In genomic region chr9:124489222-124489621, GRCh38 we compare ENCODE assay signal across 2 cellular contexts.
TF ChIP-seq lines count a peak whose summit lies in the region.

No MANE protein-coding gene starts in this region.

TF ChIP-seq in IMR-90, 13 proteins besides CTCF, POLR2A, EP300 and RAD21:
- TF ChIP-seq, protein P1, sequence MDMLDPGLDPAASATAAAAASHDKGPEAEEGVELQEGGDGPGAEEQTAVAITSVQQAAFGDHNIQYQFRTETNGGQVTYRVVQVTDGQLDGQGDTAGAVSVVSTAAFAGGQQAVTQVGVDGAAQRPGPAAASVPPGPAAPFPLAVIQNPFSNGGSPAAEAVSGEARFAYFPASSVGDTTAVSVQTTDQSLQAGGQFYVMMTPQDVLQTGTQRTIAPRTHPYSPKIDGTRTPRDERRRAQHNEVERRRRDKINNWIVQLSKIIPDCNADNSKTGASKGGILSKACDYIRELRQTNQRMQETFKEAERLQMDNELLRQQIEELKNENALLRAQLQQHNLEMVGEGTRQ (IDR thresholded peaks at IDR 0.05; ENCODE audit: low read depth, low read length): no peak
- peak; percentile 24; the same call in 1 of the 2 replicates for TF ChIP-seq BHLHE40 (IDR thresholded peaks at IDR 0.05; ENCODE audit: low read depth, low read length)

TF ChIP-seq in H1, 55 proteins besides CTCF, POLR2A, EP300 and RAD21:
- TF ChIP-seq MAX (IDR thresholded peaks at IDR 0.05) (no peak), EZH2 (IDR thresholded peaks at IDR 0.05; ENCODE audit: low read depth, low read length, severe bottlenecking) (peak; percentile 4)
